In genomic region chr19:19563348-19563848, GRCh38 we compare ENCODE assay signal across 23 cellular contexts. TPM values are rescaled to one million over a fixed set of nuclear protein-coding genes. Genes with fewer than 3 reads are reported as not detected.
"Had no signal": no experiment of that assay in that cellular context is flagged by ENCODE, and none has a peak within 500 bp of the region (broad histone marks: within the 10 kb centered on the region; RNA-seq: fewer than 3 reads in every experiment).

No MANE protein-coding gene starts in this region.

- H3K9me3 ChIP-seq: breast epithelium, colonic mucosa, esophagus muscularis mucosa, left ventricle myocardium inferior, sigmoid colon, SK-N-SH, upper lobe of left lung had no signal

- H3K27me3 Mint-ChIP-seq: activated CD4-positive, alpha-beta memory T cell treated with anti-CD3 and anti-CD28 coated beads for 36 hours; activated naive CD8-positive, alpha-beta T cell treated with anti-CD3 and anti-CD28 coated beads, Interleukin-2, amount 10 ng/mL, durations not matched to agents 7 days and 5 days; effector memory CD8-positive, alpha-beta T cell; progenitor cell of endocrine pancreas had no signal

- H3K4me3 Mint-ChIP-seq: activated CD4-positive, alpha-beta memory T cell treated with anti-CD3 and anti-CD28 coated beads for 36 hours; activated naive CD8-positive, alpha-beta T cell treated with anti-CD3 and anti-CD28 coated beads, Interleukin-2, amount 10 ng/mL, durations not matched to agents 7 days and 5 days; effector memory CD8-positive, alpha-beta T cell; neural crest cell; WTC11 had no signal

- H3K27ac Mint-ChIP-seq: activated CD4-positive, alpha-beta memory T cell treated with anti-CD3 and anti-CD28 coated beads for 36 hours; progenitor cell of endocrine pancreas; WTC11 had no signal

- H3K4me2 ChIP-seq: SK-N-SH, smooth muscle cell had no signal

- H3K27me3 ChIP-seq: breast epithelium, colonic mucosa, dorsolateral prefrontal cortex, esophagus muscularis mucosa, sigmoid colon, upper lobe of left lung had no signal

- H3K4me1 Mint-ChIP-seq: neural crest cell had no signal

- H3K9ac ChIP-seq: SK-N-SH had no signal

- DNase-seq: activated naive CD8-positive, alpha-beta T cell treated with anti-CD3 and anti-CD28 coated beads, Interleukin-2, amount 10 ng/mL, durations not matched to agents 7 days and 5 days; amniotic stem cell; colonic mucosa; dorsolateral prefrontal cortex; hippocampal formation; left ventricle myocardium inferior; midbrain; retina; sigmoid colon; SK-N-SH; T1000; upper lobe of left lung had no signal

- H3K36me3 ChIP-seq: breast epithelium, colonic mucosa, esophagus muscularis mucosa, left ventricle myocardium inferior, sigmoid colon had no signal

- H3K4me1 ChIP-seq: breast epithelium, colonic mucosa, esophagus muscularis mucosa, left ventricle myocardium inferior, sigmoid colon, upper lobe of left lung had no signal

- H3K4me3 ChIP-seq: breast epithelium, colonic mucosa, dorsolateral prefrontal cortex, esophagus muscularis mucosa, left ventricle myocardium inferior, sigmoid colon, smooth muscle cell, upper lobe of left lung had no signal

- FAIRE-seq: endothelial cell of umbilical vein, frontal cortex had no signal

- H3K27ac ChIP-seq: breast epithelium, colonic mucosa, dorsolateral prefrontal cortex, esophagus muscularis mucosa, left ventricle myocardium inferior, sigmoid colon, upper lobe of left lung had no signal

- H3K9me3 Mint-ChIP-seq: activated CD4-positive, alpha-beta memory T cell treated with anti-CD3 and anti-CD28 coated beads for 36 hours; effector memory CD8-positive, alpha-beta T cell; neural crest cell had no signal

RNA-seq across cellular contexts. Expression of gene CILP2, which starts 25.3 kb away (rescaled TPM):
- total RNA-seq: endothelial cell of umbilical vein, lung microvascular endothelial cell had no signal

RNA-seq across cellular contexts. Expression of gene PBX4, which starts 55.1 kb away (rescaled TPM):
- total RNA-seq: endothelial cell of umbilical vein, left ventricle myocardium inferior, lung microvascular endothelial cell had no signal
- polyA plus RNA-seq: endothelial cell of umbilical vein had no signal
